1 cellular context compared by ENCODE assay signal in genomic region chr17:1716076-1716911, GRCh38.
A peak's percentile ranks its signal among the peaks of the same experiment; 100 is the strongest.
TF ChIP-seq lines count a peak whose summit lies in the region.

No MANE protein-coding gene starts in this region.

TF ChIP-seq in HEK293, 187 proteins besides CTCF, POLR2A, EP300 and RAD21 (continued from another document and continues in another):
- TF ChIP-seq, protein P1, sequence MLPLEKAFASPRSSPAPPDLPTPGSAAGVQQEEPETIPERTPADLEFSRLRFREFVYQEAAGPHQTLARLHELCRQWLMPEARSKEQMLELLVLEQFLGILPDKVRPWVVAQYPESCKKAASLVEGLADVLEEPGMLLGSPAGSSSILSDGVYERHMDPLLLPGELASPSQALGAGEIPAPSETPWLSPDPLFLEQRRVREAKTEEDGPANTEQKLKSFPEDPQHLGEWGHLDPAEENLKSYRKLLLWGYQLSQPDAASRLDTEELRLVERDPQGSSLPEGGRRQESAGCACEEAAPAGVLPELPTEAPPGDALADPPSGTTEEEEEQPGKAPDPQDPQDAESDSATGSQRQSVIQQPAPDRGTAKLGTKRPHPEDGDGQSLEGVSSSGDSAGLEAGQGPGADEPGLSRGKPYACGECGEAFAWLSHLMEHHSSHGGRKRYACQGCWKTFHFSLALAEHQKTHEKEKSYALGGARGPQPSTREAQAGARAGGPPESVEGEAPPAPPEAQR (tag by site-specific recombination; IDR thresholded peaks at IDR 0.05), result no peak
- TF ChIP-seq, protein P2, sequence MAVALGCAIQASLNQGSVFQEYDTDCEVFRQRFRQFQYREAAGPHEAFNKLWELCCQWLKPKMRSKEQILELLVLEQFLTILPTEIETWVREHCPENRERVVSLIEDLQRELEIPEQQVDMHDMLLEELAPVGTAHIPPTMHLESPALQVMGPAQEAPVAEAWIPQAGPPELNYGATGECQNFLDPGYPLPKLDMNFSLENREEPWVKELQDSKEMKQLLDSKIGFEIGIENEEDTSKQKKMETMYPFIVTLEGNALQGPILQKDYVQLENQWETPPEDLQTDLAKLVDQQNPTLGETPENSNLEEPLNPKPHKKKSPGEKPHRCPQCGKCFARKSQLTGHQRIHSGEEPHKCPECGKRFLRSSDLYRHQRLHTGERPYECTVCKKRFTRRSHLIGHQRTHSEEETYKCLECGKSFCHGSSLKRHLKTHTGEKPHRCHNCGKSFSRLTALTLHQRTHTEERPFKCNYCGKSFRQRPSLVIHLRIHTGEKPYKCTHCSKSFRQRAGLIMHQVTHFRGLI (tag by site-specific recombination; IDR thresholded peaks at IDR 0.05), result 0 out of 2 replicates have a peak, but pooled peaks have one; percentile 6
- peak; percentile 95 for TF ChIP-seq ZBTB21 (tag by site-specific recombination; IDR thresholded peaks at IDR 0.05)
- no peak for TF ChIP-seq RBAK (tag by site-specific recombination; IDR thresholded peaks at IDR 0.05)
- TF ChIP-seq SP3 (tag by site-specific recombination; IDR thresholded peaks at IDR 0.05), result peak; percentile 99
- TF ChIP-seq MZF1 (tag by site-specific recombination; IDR thresholded peaks at IDR 0.05; ENCODE audit: borderline replicate concordance), result 0 out of 2 replicates have a peak, but pooled peaks have one; percentile 10
- no peak for TF ChIP-seq ZNF658 (tag by site-specific recombination; IDR thresholded peaks at IDR 0.05)
- TF ChIP-seq BCL11A (tag by site-specific recombination; IDR thresholded peaks at IDR 0.05; ENCODE audit: low read depth), result no peak
- peak; percentile 70 for TF ChIP-seq KLF1 (tag by site-specific recombination; IDR thresholded peaks at IDR 0.05)
- peak; percentile 72 for TF ChIP-seq EGR2 (tag by site-specific recombination; IDR thresholded peaks at IDR 0.05; ENCODE audit: low read depth)
- TF ChIP-seq ZNF37A (tag by site-specific recombination; IDR thresholded peaks at IDR 0.05), result no peak
- no peak for TF ChIP-seq ZNF513 (tag by site-specific recombination; IDR thresholded peaks at IDR 0.05)
- no peak for TF ChIP-seq ZNF138 (tag by site-specific recombination; IDR thresholded peaks at IDR 0.05; ENCODE audit: borderline replicate concordance)
- peak; percentile 82 for TF ChIP-seq ZFHX2 (tag by site-specific recombination; conservative IDR thresholded peaks at IDR 0.05)
- TF ChIP-seq ZBTB20 (tag by site-specific recombination; IDR thresholded peaks at IDR 0.05), result peak; percentile 88
- no peak for TF ChIP-seq SCRT2 (tag by site-specific recombination; IDR thresholded peaks at IDR 0.05)
- TF ChIP-seq GLIS1 (tag by site-specific recombination; IDR thresholded peaks at IDR 0.05), result peak; percentile 53
- TF ChIP-seq ZBTB8A (tag by site-specific recombination; IDR thresholded peaks at IDR 0.05), result peak; percentile 86
- no peak for TF ChIP-seq ZNF426 (tag by site-specific recombination; IDR thresholded peaks at IDR 0.05)
- TF ChIP-seq, protein P3, sequence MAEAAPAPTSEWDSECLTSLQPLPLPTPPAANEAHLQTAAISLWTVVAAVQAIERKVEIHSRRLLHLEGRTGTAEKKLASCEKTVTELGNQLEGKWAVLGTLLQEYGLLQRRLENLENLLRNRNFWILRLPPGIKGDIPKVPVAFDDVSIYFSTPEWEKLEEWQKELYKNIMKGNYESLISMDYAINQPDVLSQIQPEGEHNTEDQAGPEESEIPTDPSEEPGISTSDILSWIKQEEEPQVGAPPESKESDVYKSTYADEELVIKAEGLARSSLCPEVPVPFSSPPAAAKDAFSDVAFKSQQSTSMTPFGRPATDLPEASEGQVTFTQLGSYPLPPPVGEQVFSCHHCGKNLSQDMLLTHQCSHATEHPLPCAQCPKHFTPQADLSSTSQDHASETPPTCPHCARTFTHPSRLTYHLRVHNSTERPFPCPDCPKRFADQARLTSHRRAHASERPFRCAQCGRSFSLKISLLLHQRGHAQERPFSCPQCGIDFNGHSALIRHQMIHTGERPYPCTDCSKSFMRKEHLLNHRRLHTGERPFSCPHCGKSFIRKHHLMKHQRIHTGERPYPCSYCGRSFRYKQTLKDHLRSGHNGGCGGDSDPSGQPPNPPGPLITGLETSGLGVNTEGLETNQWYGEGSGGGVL (tag by site-specific recombination; IDR thresholded peaks at IDR 0.05), result no peak
- peak; percentile 41; the same call in 1 of the 2 replicates for TF ChIP-seq ZNF600 (tag by site-specific recombination; IDR thresholded peaks at IDR 0.05)
- no peak for TF ChIP-seq ZNF747 (tag by site-specific recombination; IDR thresholded peaks at IDR 0.05)
- peak; percentile 47; the same call in 1 of the 2 replicates for TF ChIP-seq ZSCAN23 (tag by site-specific recombination; IDR thresholded peaks at IDR 0.05)
- TF ChIP-seq ZNF76 (tag by site-specific recombination; IDR thresholded peaks at IDR 0.05; ENCODE audit: borderline replicate concordance, low read depth), result peak; percentile 97
- TF ChIP-seq ZSCAN30 (tag by site-specific recombination; IDR thresholded peaks at IDR 0.05), result 0 out of 2 replicates have a peak, but pooled peaks have one; percentile 15
- TF ChIP-seq SP2 (tag by site-specific recombination; IDR thresholded peaks at IDR 0.05), result peak; percentile 99
- no peak for TF ChIP-seq ZNF146 (tag by site-specific recombination; IDR thresholded peaks at IDR 0.05)
- TF ChIP-seq ZNF654 (tag by site-specific recombination; IDR thresholded peaks at IDR 0.05; ENCODE audit: low read depth), result no peak
- TF ChIP-seq KLF7 (tag by site-specific recombination; IDR thresholded peaks at IDR 0.05; ENCODE audit: borderline replicate concordance), result peak; percentile 72; the same call in 1 of the 2 replicates
- no peak for TF ChIP-seq ZNF621 (tag by site-specific recombination; IDR thresholded peaks at IDR 0.05)
- no peak for TF ChIP-seq ZNF302 (tag by site-specific recombination; IDR thresholded peaks at IDR 0.05; ENCODE audit: low read depth)
- TF ChIP-seq, protein P4, sequence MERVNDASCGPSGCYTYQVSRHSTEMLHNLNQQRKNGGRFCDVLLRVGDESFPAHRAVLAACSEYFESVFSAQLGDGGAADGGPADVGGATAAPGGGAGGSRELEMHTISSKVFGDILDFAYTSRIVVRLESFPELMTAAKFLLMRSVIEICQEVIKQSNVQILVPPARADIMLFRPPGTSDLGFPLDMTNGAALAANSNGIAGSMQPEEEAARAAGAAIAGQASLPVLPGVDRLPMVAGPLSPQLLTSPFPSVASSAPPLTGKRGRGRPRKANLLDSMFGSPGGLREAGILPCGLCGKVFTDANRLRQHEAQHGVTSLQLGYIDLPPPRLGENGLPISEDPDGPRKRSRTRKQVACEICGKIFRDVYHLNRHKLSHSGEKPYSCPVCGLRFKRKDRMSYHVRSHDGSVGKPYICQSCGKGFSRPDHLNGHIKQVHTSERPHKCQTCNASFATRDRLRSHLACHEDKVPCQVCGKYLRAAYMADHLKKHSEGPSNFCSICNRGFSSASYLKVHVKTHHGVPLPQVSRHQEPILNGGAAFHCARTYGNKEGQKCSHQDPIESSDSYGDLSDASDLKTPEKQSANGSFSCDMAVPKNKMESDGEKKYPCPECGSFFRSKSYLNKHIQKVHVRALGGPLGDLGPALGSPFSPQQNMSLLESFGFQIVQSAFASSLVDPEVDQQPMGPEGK (tag by site-specific recombination; IDR thresholded peaks at IDR 0.05), result peak; percentile 91
- TF ChIP-seq ZNF560 (tag by site-specific recombination; IDR thresholded peaks at IDR 0.05; ENCODE audit: borderline replicate concordance), result no peak
- TF ChIP-seq GLIS2 (tag by site-specific recombination; IDR thresholded peaks at IDR 0.05), result peak; percentile 54; the same call in 1 of the 2 replicates
- TF ChIP-seq KLF8 (tag by site-specific recombination; IDR thresholded peaks at IDR 0.05), result peak; percentile 80
- no peak for TF ChIP-seq ZNF792 (tag by site-specific recombination; IDR thresholded peaks at IDR 0.05)
- no peak for TF ChIP-seq ZNF280C (tag by site-specific recombination; IDR thresholded peaks at IDR 0.05)
- TF ChIP-seq ZNF391 (tag by site-specific recombination; IDR thresholded peaks at IDR 0.05; ENCODE audit: borderline replicate concordance, low read depth), result no peak
- peak; percentile 34; the same call in 1 of the 2 replicates for TF ChIP-seq ZXDB (tag by site-specific recombination; IDR thresholded peaks at IDR 0.05)
- 0 out of 2 replicates have a peak, but pooled peaks have one; percentile 20 for TF ChIP-seq INSM2 (tag by site-specific recombination; IDR thresholded peaks at IDR 0.05)
- peak; percentile 49 for TF ChIP-seq ZFP69B (tag by site-specific recombination; IDR thresholded peaks at IDR 0.05)
- TF ChIP-seq, protein P5, sequence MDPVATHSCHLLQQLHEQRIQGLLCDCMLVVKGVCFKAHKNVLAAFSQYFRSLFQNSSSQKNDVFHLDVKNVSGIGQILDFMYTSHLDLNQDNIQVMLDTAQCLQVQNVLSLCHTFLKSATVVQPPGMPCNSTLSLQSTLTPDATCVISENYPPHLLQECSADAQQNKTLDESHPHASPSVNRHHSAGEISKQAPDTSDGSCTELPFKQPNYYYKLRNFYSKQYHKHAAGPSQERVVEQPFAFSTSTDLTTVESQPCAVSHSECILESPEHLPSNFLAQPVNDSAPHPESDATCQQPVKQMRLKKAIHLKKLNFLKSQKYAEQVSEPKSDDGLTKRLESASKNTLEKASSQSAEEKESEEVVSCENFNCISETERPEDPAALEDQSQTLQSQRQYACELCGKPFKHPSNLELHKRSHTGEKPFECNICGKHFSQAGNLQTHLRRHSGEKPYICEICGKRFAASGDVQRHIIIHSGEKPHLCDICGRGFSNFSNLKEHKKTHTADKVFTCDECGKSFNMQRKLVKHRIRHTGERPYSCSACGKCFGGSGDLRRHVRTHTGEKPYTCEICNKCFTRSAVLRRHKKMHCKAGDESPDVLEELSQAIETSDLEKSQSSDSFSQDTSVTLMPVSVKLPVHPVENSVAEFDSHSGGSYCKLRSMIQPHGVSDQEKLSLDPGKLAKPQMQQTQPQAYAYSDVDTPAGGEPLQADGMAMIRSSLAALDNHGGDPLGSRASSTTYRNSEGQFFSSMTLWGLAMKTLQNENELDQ (tag by site-specific recombination; IDR thresholded peaks at IDR 0.05; ENCODE audit: low read depth), result no peak
- TF ChIP-seq ZNF549 (tag by site-specific recombination; IDR thresholded peaks at IDR 0.05), result no peak
- TF ChIP-seq PBX3 (CRISPR knock-in tag; IDR thresholded peaks at IDR 0.05), result peak; percentile 98; the same call in 1 of the 2 replicates
- TF ChIP-seq KLF10 (tag by site-specific recombination; IDR thresholded peaks at IDR 0.05), result peak; percentile 99
- no peak for TF ChIP-seq ZFP41 (tag by site-specific recombination; IDR thresholded peaks at IDR 0.05; ENCODE audit: borderline replicate concordance)
- peak; percentile 38; the same call in 1 of the 2 replicates for TF ChIP-seq ZNF324 (tag by site-specific recombination; IDR thresholded peaks at IDR 0.05)
